Comparison of ENCODE assay signal across 1 cellular context in genomic region chr7:43677864-43678263, GRCh38.
TF ChIP-seq lines count a peak whose summit lies in the region.

No MANE protein-coding gene starts in this region.

TF ChIP-seq in HepG2, 621 proteins besides CTCF, POLR2A, EP300 and RAD21:
- TF ChIP-seq, protein P1, sequence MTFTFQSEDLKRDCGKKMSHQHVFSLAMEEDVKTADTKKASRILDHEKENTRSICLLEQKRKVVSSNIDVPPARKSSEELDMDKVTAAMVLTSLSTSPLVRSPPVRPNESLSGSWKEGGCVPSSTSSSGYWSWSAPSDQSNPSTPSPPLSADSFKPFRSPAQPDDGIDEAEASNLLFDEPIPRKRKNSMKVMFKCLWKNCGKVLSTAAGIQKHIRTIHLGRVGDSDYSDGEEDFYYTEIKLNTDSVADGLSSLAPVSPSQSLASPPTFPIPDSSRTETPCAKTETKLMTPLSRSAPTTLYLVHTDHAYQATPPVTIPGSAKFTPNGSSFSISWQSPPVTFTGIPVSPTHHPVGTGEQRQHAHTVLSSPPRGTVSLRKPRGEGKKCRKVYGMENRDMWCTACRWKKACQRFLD (CRISPR knock-in tag; IDR thresholded peaks at IDR 0.05; ENCODE audit: borderline replicate concordance): no peak
- TF ChIP-seq ZNF589 (CRISPR knock-in tag; conservative IDR thresholded peaks at IDR 0.05) (no peak), ZNF264 (CRISPR knock-in tag; IDR thresholded peaks at IDR 0.05) (no peak), ATF6 (CRISPR knock-in tag; conservative IDR thresholded peaks at IDR 0.05) (no peak), HCFC1 (IDR thresholded peaks at IDR 0.05; ENCODE audit: low read depth, low read length) (no peak), ZNF256 (CRISPR knock-in tag; conservative IDR thresholded peaks at IDR 0.05) (no peak), ZBTB1 (CRISPR knock-in tag; IDR thresholded peaks at IDR 0.05; ENCODE audit: borderline replicate concordance) (no peak), REXO4 (CRISPR knock-in tag; IDR thresholded peaks at IDR 0.05; ENCODE audit: borderline replicate concordance) (no peak), SP1 (IDR thresholded peaks at IDR 0.05) (no peak), SP1 (CRISPR knock-in tag; IDR thresholded peaks at IDR 0.05) (no peak), HNRNPUL1 (IDR thresholded peaks at IDR 0.05; ENCODE audit: low read depth, low read length) (no peak)
